Comparison of ENCODE assay signal across 24 cellular contexts in genomic region chrX:107738768-107739167, GRCh38. TPM values are rescaled to one million over a fixed set of nuclear protein-coding genes. Genes with fewer than 3 reads are reported as not detected.
DNase-seq lines count a peak whose midpoint lies in the region; ATAC-seq, FAIRE-seq and TF ChIP-seq lines count a peak whose summit lies in the region.
"Had no signal": no experiment of that assay in that cellular context is flagged by ENCODE, and none has a peak within 500 bp of the region (broad histone marks: within the 10 kb centered on the region; RNA-seq: fewer than 3 reads in every experiment).

No MANE protein-coding gene starts in this region.

- ATAC-seq in HepG2 = no peak
- ATAC-seq in GM18907 (IDR thresholded peaks at IDR 0.05; ENCODE audit: unreplicated experiment) = no peak
- ATAC-seq: SK-N-SH treated with all-trans-retinoic acid at 6 μM for 48 hours had no signal

- no peak for TF ChIP-seq EP300 in HepG2 (IDR thresholded peaks at IDR 0.05; ENCODE audit: low read depth in 2 of 2, low read length in 2 of 2)
- no peak for TF ChIP-seq EP300 in HepG2 (CRISPR knock-in tag; IDR thresholded peaks at IDR 0.05; ENCODE audit: borderline replicate concordance)

- no peaks in the 10 kb centered on the region for H3K9me3 ChIP-seq in left ventricle myocardium inferior (replicated peaks)
- H3K9me3 ChIP-seq in HepG2 (ENCODE audit: low read length) = no peaks in the 10 kb centered on the region
- no peaks in the 10 kb centered on the region for H3K9me3 ChIP-seq in GM23248 (ENCODE audit: low read depth)

- TF ChIP-seq POLR2A in HepG2 (IDR thresholded peaks at IDR 0.05; ENCODE audit: insufficient read depth in 1 of 2, low read depth in 2 of 2, low read length in 2 of 2) = no peak

- H3K79me2 ChIP-seq in HepG2 (ENCODE audit: insufficient read depth, low read length) = no peaks in the 10 kb centered on the region
- no peaks in the 10 kb centered on the region for H3K79me2 ChIP-seq in GM23248 (ENCODE audit: insufficient read depth)

- no peaks in the 10 kb centered on the region for H3K9me2 ChIP-seq in GM23248 (ENCODE audit: insufficient read depth)

- H3K4me1 ChIP-seq in left ventricle myocardium inferior (peaks cover 90% of the 10 kb centered on the region), HepG2 (ENCODE audit: insufficient read depth, low read length) (peaks cover 50% of the 10 kb centered on the region), urinary bladder (ENCODE audit: insufficient read depth) (peaks cover 2% of the 10 kb centered on the region), GM23248 (ENCODE audit: insufficient read depth) (no peaks in the 10 kb centered on the region)

- DNase-seq in left ventricle myocardium inferior (no peak), cardiac septum (ENCODE audit: low spot score) (no peak), HepG2 (ENCODE audit: low spot score) (no peak), posterior cingulate gyrus (peak; percentile 44 to 95 (median 64)), GM23248 (no peak), NCI-H82 treated with DMSO at 0.1 percent for 48 hours (lab: John Stamatoyannopoulos, UW; ENCODE audit: unreplicated experiment) (no peak)
- DNase-seq: activated CD4-positive, alpha-beta T cell treated with anti-CD3 and anti-CD28 coated beads, Interleukin-2, amount 50 U/mL, for 48 hours; activated T-cell treated with anti-CD3 and anti-CD28 coated beads, Interleukin-2, amount 50 U/mL, for 48 hours; CD4-positive, CD25-positive, alpha-beta regulatory T cell; NCI-H187; NCI-H524 treated with DMSO at 0.1 percent for 48 hours; OCI-M1 had no signal

- H3K36me3 ChIP-seq in left ventricle myocardium inferior = no peaks in the 10 kb centered on the region
- H3K36me3 ChIP-seq in HepG2 (replicated peaks in 1 of 2; ENCODE audit: control insufficient read depth in 1 of 2, insufficient read depth in 2 of 2, low read length in 2 of 2) = no peaks in the 10 kb centered on the region
- H3K36me3 ChIP-seq in urinary bladder (ENCODE audit: insufficient read depth) = no peaks in the 10 kb centered on the region
- no peaks in the 10 kb centered on the region for H3K36me3 ChIP-seq in GM23248 (ENCODE audit: low read depth)

- TF ChIP-seq RAD21 in HepG2 (CRISPR knock-in tag; IDR thresholded peaks at IDR 0.05) = no peak

- no peaks in the 10 kb centered on the region for H3K27me3 ChIP-seq in left ventricle myocardium inferior (ENCODE audit: low read depth)
- H3K27me3 ChIP-seq in HepG2 (ENCODE audit: control insufficient read depth in 1 of 2, insufficient read depth in 2 of 2, low read length in 2 of 2) = no peaks in the 10 kb centered on the region
- no peaks in the 10 kb centered on the region for H3K27me3 ChIP-seq in GM23248 (replicated peaks; ENCODE audit: insufficient read depth)

- no CpG with 5 or more reads among the region's 8 CpGs for whole genome bisulfite sequencing in HepG2 (ENCODE audit: low lambda C conversion rate)
- WGBS in urinary bladder = 76% methylated on average over 8 of the region's 8 CpGs
- WGBS in GM23248 (ENCODE audit: low coverage in 1 of 2, low lambda C conversion rate in 2 of 2, missing lambda C conversion rate in 2 of 2), 2 experiments = 83 to 84% methylated on average over 8 of the region's 8 CpGs

- no peaks in the 10 kb centered on the region for H3F3A ChIP-seq in GM23248 (ENCODE audit: insufficient read depth)

- BruUV-seq in HepG2 (replicated peaks; lab: Mats Ljungman, UMichigan) = no TSS peak

- CTCF ChIA-PET in HepG2 (lab: Yijun Ruan, JAX; ENCODE audit: low intra/inter-chr PET ratio, low total read pairs) = no interaction called here

- in situ Hi-C loops in HepG2 (cut with HindIII; ENCODE audit: extremely low pct_ligation_motif_present, low pct_unique_long_range_greater_than_20kb) (no loop called here), GM23248 (cut with MboI) (no loop called here)

- H3K27ac ChIP-seq in left ventricle myocardium inferior (replicated peaks) (peak overlapping the region; percentile 80), HepG2 (ENCODE audit: extremely low read length, insufficient read depth, low read length) (no peak overlapping the region), urinary bladder (ENCODE audit: low read depth) (peak overlapping the region; percentile 63), GM23248 (no peak overlapping the region)

- no peak overlapping the region for H3K4me3 ChIP-seq in left ventricle myocardium inferior
- no peak overlapping the region for H3K4me3 ChIP-seq in HepG2 (replicated peaks in 1 of 3; ENCODE audit: insufficient read depth in 1 of 3, low read depth in 2 of 3, low read length in 3 of 3)
- no peak overlapping the region for H3K4me3 ChIP-seq in urinary bladder (ENCODE audit: low read depth, low read length)
- H3K4me3 ChIP-seq in GM23248 = no peak overlapping the region

- H3K9ac ChIP-seq in HepG2 (ENCODE audit: insufficient read depth, low read depth, low read length) (no peak overlapping the region), GM23248 (no peak overlapping the region)

- intact Hi-C loops in left ventricle myocardium inferior (cut with micrococcal nuclease) = no loop called here
- intact Hi-C loops in cardiac septum (cut with DNase I) = no loop called here
- intact Hi-C loops in HepG2 (cut with micrococcal nuclease; ENCODE audit: unreplicated experiment) = no loop called here
- intact Hi-C loops in posterior cingulate gyrus (cut with DNase I) = no loop called here

- H3K4me2 ChIP-seq in HepG2 (ENCODE audit: low read depth, low read length) = peak overlapping the region; percentile 12; the same call in 1 of the 2 replicates
- no peak overlapping the region for H3K4me2 ChIP-seq in GM23248 (ENCODE audit: unreplicated experiment)

- no peak for FAIRE-seq in HepG2 (lab: Jason Lieb, UNC)
- FAIRE-seq: A204.1, H1, islet of Langerhans had no signal

- H4K20me1 ChIP-seq in HepG2 (ENCODE audit: insufficient read depth, low read length) = no peaks in the 10 kb centered on the region
- no peaks in the 10 kb centered on the region for H4K20me1 ChIP-seq in GM23248 (ENCODE audit: insufficient read depth)

- no peak for TF ChIP-seq CTCF in left ventricle myocardium inferior (IDR thresholded peaks at IDR 0.05; ENCODE audit: borderline replicate concordance)
- no peak for TF ChIP-seq CTCF in HepG2 (CRISPR knock-in tag; IDR thresholded peaks at IDR 0.05)

- POLR2A ChIA-PET in HepG2 (lab: Yijun Ruan, JAX) = no interaction called here

- H2AFZ ChIP-seq in HepG2 (ENCODE audit: low read length) = no peak overlapping the region
- no peak overlapping the region for H2AFZ ChIP-seq in GM23248

RNA-seq across cellular contexts. Expression of gene TSC22D3, which starts 36.8 kb away (rescaled TPM):
- total RNA-seq in left ventricle myocardium inferior (58.9 TPM), cardiac septum (33.0 TPM), HepG2 (2016; rRNA removed; fragmentation: Illumina TruSeq; extraction: Trizol) (0.42 and 0.82 TPM in 2 replicates), urinary bladder (63.2 TPM)
- 0.20 and 0.26 TPM in 2 replicates for total RNA-seq in HepG2 (2016; cell fraction: cytosol; rRNA removed; fragmentation: Illumina TruSeq; extraction: Trizol; ENCODE audit: low read depth)
- total RNA-seq in HepG2 (2016; cell fraction: insoluble cytoplasmic fraction; rRNA removed; fragmentation: Illumina TruSeq; extraction: Trizol) = 0.88 and 1.1 TPM in 2 replicates
- total RNA-seq in HepG2 (2016; cell fraction: membrane; rRNA removed; fragmentation: Illumina TruSeq; extraction: Trizol) = 0.87 and 1.00 TPM in 2 replicates
- total RNA-seq in HepG2 (2016; cell fraction: nucleus; rRNA removed; fragmentation: Illumina TruSeq; extraction: Trizol) = 0.96 and 1.3 TPM in 2 replicates
- polyA plus RNA-seq in HepG2 (2011; rRNA removed) (1.5 and 1.9 TPM in 2 replicates), urinary bladder (843 TPM), GM23248 (2016; fragmentation: Nextera tagmentation; extraction: Ambion mirVana) (34.6 and 35.9 TPM in 2 replicates)
- polyA plus RNA-seq in HepG2 (2011; cell fraction: cytosol; rRNA removed) = 1.5 and 2.0 TPM in 2 replicates
- polyA plus RNA-seq in HepG2 (2011; cell fraction: nucleus; rRNA removed) = 2.1 and 3.0 TPM in 2 replicates
- 0.66 and 5.9 TPM in 2 replicates for polyA plus RNA-seq in HepG2 (2012)
- 0.26 and 0.36 TPM in 2 replicates for polyA plus RNA-seq in HepG2 (2016; cell fraction: cytosol; fragmentation: Illumina TruSeq; extraction: Trizol; ENCODE audit: low read depth)
- polyA plus RNA-seq in HepG2 (2016; cell fraction: insoluble cytoplasmic fraction; fragmentation: Illumina TruSeq; extraction: Trizol; ENCODE audit: low read depth) = 0.88 and 1.0 TPM in 2 replicates
- polyA plus RNA-seq in HepG2 (2016; cell fraction: membrane; fragmentation: Illumina TruSeq; extraction: Trizol; ENCODE audit: low read depth) = 0.31 and 0.46 TPM in 2 replicates
- polyA plus RNA-seq in HepG2 (2016; cell fraction: nucleus; fragmentation: Illumina TruSeq; extraction: Trizol; ENCODE audit: insufficient read depth, low read depth) = 0.88 and 0.94 TPM in 2 replicates
- 0.92 and 43.9 TPM in 2 replicates for polyA minus RNA-seq in HepG2 (2011; rRNA and poly(A)+ RNA removed; ENCODE audit: low replicate concordance)
- polyA minus RNA-seq in HepG2 (2011; cell fraction: cytosol; rRNA and poly(A)+ RNA removed) = 2.8 and 3.3 TPM in 2 replicates
- 3.6 and 5.1 TPM in 2 replicates for polyA minus RNA-seq in HepG2 (2011; cell fraction: nucleus; rRNA and poly(A)+ RNA removed)
- total RNA-seq in GM23248 (2014; rRNA removed; shearing (Covaris generic)) = 28.8 and 49.0 TPM in 2 replicates

RNA-seq across cellular contexts. Expression of gene NCBP2L, which starts 38.8 kb away (rescaled TPM):
- not detected for total RNA-seq in left ventricle myocardium inferior
- total RNA-seq in cardiac septum = not detected
- total RNA-seq in HepG2 (2016; rRNA removed; fragmentation: Illumina TruSeq; extraction: Trizol) = not detected in 2 replicates
- total RNA-seq in HepG2 (2016; cell fraction: cytosol; rRNA removed; fragmentation: Illumina TruSeq; extraction: Trizol; ENCODE audit: low read depth) = not detected in 2 replicates
- total RNA-seq in HepG2 (2016; cell fraction: insoluble cytoplasmic fraction; rRNA removed; fragmentation: Illumina TruSeq; extraction: Trizol) = not detected in 2 replicates
- total RNA-seq in HepG2 (2016; cell fraction: membrane; rRNA removed; fragmentation: Illumina TruSeq; extraction: Trizol) = not detected in 2 replicates
- not detected in 2 replicates for total RNA-seq in HepG2 (2016; cell fraction: nucleus; rRNA removed; fragmentation: Illumina TruSeq; extraction: Trizol)
- not detected in 2 replicates for polyA plus RNA-seq in HepG2 (2011; rRNA removed)
- polyA plus RNA-seq in HepG2 (2011; cell fraction: cytosol; rRNA removed) = not detected in 2 replicates
- not detected in 2 replicates for polyA plus RNA-seq in HepG2 (2011; cell fraction: nucleus; rRNA removed)
- polyA plus RNA-seq in HepG2 (2012) = not detected in 2 replicates
- not detected in 2 replicates for polyA plus RNA-seq in HepG2 (2016; cell fraction: cytosol; fragmentation: Illumina TruSeq; extraction: Trizol; ENCODE audit: low read depth)
- polyA plus RNA-seq in HepG2 (2016; cell fraction: insoluble cytoplasmic fraction; fragmentation: Illumina TruSeq; extraction: Trizol; ENCODE audit: low read depth) = not detected in 2 replicates
- polyA plus RNA-seq in HepG2 (2016; cell fraction: membrane; fragmentation: Illumina TruSeq; extraction: Trizol; ENCODE audit: low read depth) = not detected in 2 replicates
- polyA plus RNA-seq in HepG2 (2016; cell fraction: nucleus; fragmentation: Illumina TruSeq; extraction: Trizol; ENCODE audit: insufficient read depth, low read depth) = not detected in 2 replicates
- polyA minus RNA-seq in HepG2 (2011; rRNA and poly(A)+ RNA removed; ENCODE audit: low replicate concordance) = not detected in 2 replicates
- polyA minus RNA-seq in HepG2 (2011; cell fraction: cytosol; rRNA and poly(A)+ RNA removed) = not detected in 2 replicates
- polyA minus RNA-seq in HepG2 (2011; cell fraction: nucleus; rRNA and poly(A)+ RNA removed) = not detected in 2 replicates
- total RNA-seq in urinary bladder = not detected
- polyA plus RNA-seq in urinary bladder = not detected
- not detected in 2 replicates for total RNA-seq in GM23248 (2014; rRNA removed; shearing (Covaris generic))
- not detected in 2 replicates for polyA plus RNA-seq in GM23248 (2016; fragmentation: Nextera tagmentation; extraction: Ambion mirVana)
- total RNA-seq: CD4-positive, CD25-positive, alpha-beta regulatory T cell; chondrocyte; Daoy; endothelial cell of umbilical vein; H1; HT-29; mucosa of gallbladder; progenitor cell of endocrine pancreas had no signal
- polyA plus RNA-seq: CD4-positive, CD25-positive, alpha-beta regulatory T cell; endothelial cell of umbilical vein; H1 had no signal

Comparison
In these comparisons a context has a peak if more than half of its experiments do, and no peak if none do; other contexts are left out.
1. DNase-seq: peak in posterior cingulate gyrus (10 of 10); none in left ventricle myocardium inferior (single experiment), cardiac septum (single experiment), HepG2 (single experiment), GM23248 (single experiment) and NCI-H82 treated with DMSO at 0.1 percent for 48 hours (single experiment).
2. H3K27ac ChIP-seq: peak in left ventricle myocardium inferior (single experiment) and urinary bladder (single experiment); none in HepG2 (single experiment) and GM23248 (single experiment).
3. RNA of gene TSC22D3, which starts 36.8 kb away (total RNA-seq): 63.2 TPM in urinary bladder (single experiment), 58.9 TPM in left ventricle myocardium inferior (single experiment), 28.8 to 49.0 TPM in GM23248 and 33.0 TPM in cardiac septum (single experiment); 0.20 to 1.3 TPM in HepG2; every median in the first group is over 10 times any median in the second.